1 cellular context compared by ENCODE assay signal in the genomic region with DNA sequence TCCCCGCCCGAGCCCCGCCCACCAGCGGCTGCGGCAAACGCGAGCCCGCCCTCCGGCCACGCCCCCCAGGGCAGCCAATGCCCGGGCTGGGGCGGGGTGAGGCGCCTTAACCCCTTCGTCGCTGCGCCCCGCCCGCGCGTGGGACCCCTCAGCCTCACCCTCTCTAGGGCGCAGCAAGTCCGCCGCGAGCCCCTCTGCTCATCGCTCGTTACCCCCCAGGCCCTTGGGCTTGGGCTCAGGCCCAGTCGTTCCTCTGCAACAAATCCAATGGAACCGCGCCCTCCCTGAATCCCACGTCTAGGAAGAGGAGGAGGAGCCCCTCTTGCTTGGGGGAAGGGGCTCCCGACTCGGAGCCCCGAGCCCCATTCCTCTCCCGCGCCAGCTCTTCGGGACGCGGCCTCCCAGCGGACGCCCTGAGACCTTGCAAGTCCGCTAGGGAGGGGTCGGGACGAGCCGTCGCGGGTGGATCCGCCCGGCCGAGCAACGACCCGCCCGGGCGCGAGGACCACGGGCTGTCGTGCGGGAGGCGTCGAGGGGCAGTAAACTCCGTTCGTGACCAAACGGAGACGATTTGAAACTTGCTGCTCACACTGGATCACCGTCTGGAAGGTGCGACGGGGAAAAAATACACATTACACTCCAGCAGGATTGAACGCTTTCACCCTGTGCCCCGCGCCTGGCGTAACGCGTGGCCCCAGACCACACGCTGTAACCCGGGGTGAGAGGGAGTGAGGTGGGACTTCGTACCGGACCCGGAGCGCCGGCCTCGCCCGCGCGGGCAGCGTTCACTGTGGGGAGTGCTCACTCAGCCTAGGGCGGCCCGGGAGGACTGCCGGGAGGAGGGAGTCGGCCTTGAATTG.
TF ChIP-seq lines count a peak whose summit lies in the region.

No MANE protein-coding gene starts in this region.

TF ChIP-seq in HepG2, 621 proteins besides CTCF, POLR2A, EP300 and RAD21 (continued from another document):
- TF ChIP-seq FIP1L1 (IDR thresholded peaks at IDR 0.05; ENCODE audit: borderline replicate concordance, insufficient read depth, low read depth, low read length) (peak; percentile 93; the same call in 1 of the 2 replicates), ZNF674 (CRISPR knock-in tag; IDR thresholded peaks at IDR 0.05; ENCODE audit: low read depth) (peak; percentile 62; the same call in 1 of the 2 replicates), KDM4B (CRISPR knock-in tag; IDR thresholded peaks at IDR 0.05) (peak; percentile 11; the same call in 1 of the 2 replicates), HDAC1 (CRISPR knock-in tag; IDR thresholded peaks at IDR 0.05) (peak; percentile 93), ZNF552 (CRISPR knock-in tag; IDR thresholded peaks at IDR 0.05; ENCODE audit: borderline replicate concordance) (peak; percentile 86; the same call in 1 of the 2 replicates), CAMTA2 (CRISPR knock-in tag; IDR thresholded peaks at IDR 0.05; ENCODE audit: borderline replicate concordance) (peak; percentile 4; the same call in 1 of the 2 replicates), ZBTB1 (CRISPR knock-in tag; IDR thresholded peaks at IDR 0.05; ENCODE audit: borderline replicate concordance) (peak; percentile 46; the same call in 1 of the 2 replicates), STAT5B (CRISPR knock-in tag; IDR thresholded peaks at IDR 0.05) (peak; percentile 19; the same call in 1 of the 2 replicates), GFI1 (CRISPR knock-in tag; IDR thresholded peaks at IDR 0.05; ENCODE audit: borderline replicate concordance) (no peak; the same call in 1 of the 2 replicates), SIX4 (CRISPR knock-in tag; IDR thresholded peaks at IDR 0.05) (0 out of 2 replicates have a peak, but pooled peaks have one; percentile 22), KDM2A (CRISPR knock-in tag; IDR thresholded peaks at IDR 0.05; ENCODE audit: borderline replicate concordance, low read depth) (peak; percentile 97), ZMYM2 (CRISPR knock-in tag; IDR thresholded peaks at IDR 0.05) (peak; percentile 96), RNF2 (conservative IDR thresholded peaks at IDR 0.05; ENCODE audit: low read depth) (0 out of 2 replicates have a peak, but pooled peaks have one; percentile 69), ZNF205 (CRISPR knock-in tag; IDR thresholded peaks at IDR 0.05) (peak; percentile 99), TAF15 (IDR thresholded peaks at IDR 0.05; ENCODE audit: low read depth, low read length, poor library complexity, severe bottlenecking) (peak; percentile 70), ZNF292 (CRISPR knock-in tag; IDR thresholded peaks at IDR 0.05; ENCODE audit: borderline replicate concordance, low read depth) (peak; percentile 93; the same call in 1 of the 2 replicates), ZNF260 (CRISPR knock-in tag; IDR thresholded peaks at IDR 0.05; ENCODE audit: borderline replicate concordance, low read depth) (no peak), ZNF296 (CRISPR knock-in tag; conservative IDR thresholded peaks at IDR 0.05) (peak; percentile 96), SMC3 (IDR thresholded peaks at IDR 0.05; ENCODE audit: low read length) (no peak), ZNF83 (CRISPR knock-in tag; IDR thresholded peaks at IDR 0.05; ENCODE audit: borderline replicate concordance) (peak; percentile 97)
- TF ChIP-seq, protein P1, sequence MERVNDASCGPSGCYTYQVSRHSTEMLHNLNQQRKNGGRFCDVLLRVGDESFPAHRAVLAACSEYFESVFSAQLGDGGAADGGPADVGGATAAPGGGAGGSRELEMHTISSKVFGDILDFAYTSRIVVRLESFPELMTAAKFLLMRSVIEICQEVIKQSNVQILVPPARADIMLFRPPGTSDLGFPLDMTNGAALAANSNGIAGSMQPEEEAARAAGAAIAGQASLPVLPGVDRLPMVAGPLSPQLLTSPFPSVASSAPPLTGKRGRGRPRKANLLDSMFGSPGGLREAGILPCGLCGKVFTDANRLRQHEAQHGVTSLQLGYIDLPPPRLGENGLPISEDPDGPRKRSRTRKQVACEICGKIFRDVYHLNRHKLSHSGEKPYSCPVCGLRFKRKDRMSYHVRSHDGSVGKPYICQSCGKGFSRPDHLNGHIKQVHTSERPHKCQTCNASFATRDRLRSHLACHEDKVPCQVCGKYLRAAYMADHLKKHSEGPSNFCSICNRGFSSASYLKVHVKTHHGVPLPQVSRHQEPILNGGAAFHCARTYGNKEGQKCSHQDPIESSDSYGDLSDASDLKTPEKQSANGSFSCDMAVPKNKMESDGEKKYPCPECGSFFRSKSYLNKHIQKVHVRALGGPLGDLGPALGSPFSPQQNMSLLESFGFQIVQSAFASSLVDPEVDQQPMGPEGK (CRISPR knock-in tag; IDR thresholded peaks at IDR 0.05): peak; percentile 66
- TF ChIP-seq, protein P2, sequence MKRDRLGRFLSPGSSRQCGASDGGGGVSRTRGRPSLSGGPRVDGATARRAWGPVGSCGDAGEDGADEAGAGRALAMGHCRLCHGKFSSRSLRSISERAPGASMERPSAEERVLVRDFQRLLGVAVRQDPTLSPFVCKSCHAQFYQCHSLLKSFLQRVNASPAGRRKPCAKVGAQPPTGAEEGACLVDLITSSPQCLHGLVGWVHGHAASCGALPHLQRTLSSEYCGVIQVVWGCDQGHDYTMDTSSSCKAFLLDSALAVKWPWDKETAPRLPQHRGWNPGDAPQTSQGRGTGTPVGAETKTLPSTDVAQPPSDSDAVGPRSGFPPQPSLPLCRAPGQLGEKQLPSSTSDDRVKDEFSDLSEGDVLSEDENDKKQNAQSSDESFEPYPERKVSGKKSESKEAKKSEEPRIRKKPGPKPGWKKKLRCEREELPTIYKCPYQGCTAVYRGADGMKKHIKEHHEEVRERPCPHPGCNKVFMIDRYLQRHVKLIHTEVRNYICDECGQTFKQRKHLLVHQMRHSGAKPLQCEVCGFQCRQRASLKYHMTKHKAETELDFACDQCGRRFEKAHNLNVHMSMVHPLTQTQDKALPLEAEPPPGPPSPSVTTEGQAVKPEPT (CRISPR knock-in tag; IDR thresholded peaks at IDR 0.05; ENCODE audit: low read depth): no peak
- TF ChIP-seq, protein P3, sequence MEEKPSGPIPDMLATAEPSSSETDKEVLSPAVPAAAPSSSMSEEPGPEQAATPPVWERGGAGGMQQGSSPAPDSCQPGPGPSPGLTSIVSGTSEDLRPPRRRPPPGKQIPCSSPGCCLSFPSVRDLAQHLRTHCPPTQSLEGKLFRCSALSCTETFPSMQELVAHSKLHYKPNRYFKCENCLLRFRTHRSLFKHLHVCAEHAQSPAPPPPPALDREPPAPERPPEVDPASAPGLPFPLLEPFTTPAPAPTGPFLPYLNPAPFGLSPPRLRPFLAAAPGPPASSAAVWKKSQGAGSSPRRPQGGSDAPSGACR (CRISPR knock-in tag; IDR thresholded peaks at IDR 0.05): peak; percentile 92; the same call in 1 of the 2 replicates
- TF ChIP-seq, protein P4, sequence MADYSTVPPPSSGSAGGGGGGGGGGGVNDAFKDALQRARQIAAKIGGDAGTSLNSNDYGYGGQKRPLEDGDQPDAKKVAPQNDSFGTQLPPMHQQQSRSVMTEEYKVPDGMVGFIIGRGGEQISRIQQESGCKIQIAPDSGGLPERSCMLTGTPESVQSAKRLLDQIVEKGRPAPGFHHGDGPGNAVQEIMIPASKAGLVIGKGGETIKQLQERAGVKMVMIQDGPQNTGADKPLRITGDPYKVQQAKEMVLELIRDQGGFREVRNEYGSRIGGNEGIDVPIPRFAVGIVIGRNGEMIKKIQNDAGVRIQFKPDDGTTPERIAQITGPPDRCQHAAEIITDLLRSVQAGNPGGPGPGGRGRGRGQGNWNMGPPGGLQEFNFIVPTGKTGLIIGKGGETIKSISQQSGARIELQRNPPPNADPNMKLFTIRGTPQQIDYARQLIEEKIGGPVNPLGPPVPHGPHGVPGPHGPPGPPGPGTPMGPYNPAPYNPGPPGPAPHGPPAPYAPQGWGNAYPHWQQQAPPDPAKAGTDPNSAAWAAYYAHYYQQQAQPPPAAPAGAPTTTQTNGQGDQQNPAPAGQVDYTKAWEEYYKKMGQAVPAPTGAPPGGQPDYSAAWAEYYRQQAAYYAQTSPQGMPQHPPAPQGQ (CRISPR knock-in tag; IDR thresholded peaks at IDR 0.05; ENCODE audit: borderline replicate concordance): peak; percentile 75; the same call in 1 of the 2 replicates
